Comparison of ENCODE assay signal across 1 cellular context in the genomic region with DNA sequence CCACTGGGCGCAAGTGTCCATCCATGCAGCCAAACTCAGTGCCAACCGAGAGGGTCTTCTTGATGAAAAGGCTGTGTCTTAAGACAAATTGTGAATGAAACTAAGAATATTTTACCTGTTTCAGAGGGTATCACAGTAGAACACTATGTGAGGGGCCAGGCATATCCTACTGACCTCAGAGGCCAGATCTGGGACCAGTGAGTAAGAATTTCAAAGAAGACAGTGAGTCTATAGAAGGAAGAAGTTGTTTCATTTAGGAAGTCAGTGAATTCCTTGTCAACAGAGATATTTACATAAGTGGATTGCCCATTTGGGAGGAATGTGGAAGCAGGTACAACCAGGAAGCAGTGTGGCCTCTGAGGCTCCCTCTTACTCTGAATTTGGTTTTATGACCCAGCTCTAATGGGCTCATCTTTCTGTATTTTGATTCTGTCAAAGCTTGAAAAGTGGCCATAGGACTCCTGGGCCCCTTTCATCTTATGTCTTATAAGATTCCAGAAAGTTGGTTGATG.
TF ChIP-seq lines count a peak whose summit lies in the region.

No MANE protein-coding gene starts in this region.

TF ChIP-seq in HCT116, 20 proteins besides CTCF, POLR2A, EP300 and RAD21:
- TF ChIP-seq ZFX (IDR thresholded peaks at IDR 0.05): no peak
- no peak for TF ChIP-seq FOSL1 (IDR thresholded peaks at IDR 0.05; ENCODE audit: low read depth)
- no peak for TF ChIP-seq CEBPB (IDR thresholded peaks at IDR 0.05; ENCODE audit: low read depth)
- TF ChIP-seq, protein P1, sequence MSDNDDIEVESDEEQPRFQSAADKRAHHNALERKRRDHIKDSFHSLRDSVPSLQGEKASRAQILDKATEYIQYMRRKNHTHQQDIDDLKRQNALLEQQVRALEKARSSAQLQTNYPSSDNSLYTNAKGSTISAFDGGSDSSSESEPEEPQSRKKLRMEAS (IDR thresholded peaks at IDR 0.05): no peak
- TF ChIP-seq SIN3A (IDR thresholded peaks at IDR 0.05; ENCODE audit: low read depth): no peak
- TF ChIP-seq SP1 (IDR thresholded peaks at IDR 0.05; ENCODE audit: low read depth): no peak
- TF ChIP-seq SRF (IDR thresholded peaks at IDR 0.05; ENCODE audit: low read depth): no peak
- no peak for TF ChIP-seq TCF7L2 (IDR thresholded peaks at IDR 0.05; ENCODE audit: borderline replicate concordance, extremely low read depth, insufficient read depth, insufficient read length)
- TF ChIP-seq ZNF274 (IDR thresholded peaks at IDR 0.05; ENCODE audit: low read depth, low read length): no peak
- no peak for TF ChIP-seq EZH2 (IDR thresholded peaks at IDR 0.05)
- no peak for TF ChIP-seq EZH2phosphoT487 (IDR thresholded peaks at IDR 0.05; ENCODE audit: borderline replicate concordance)
- no peak for TF ChIP-seq JUND (IDR thresholded peaks at IDR 0.05)
- no peak for TF ChIP-seq ELF1 (IDR thresholded peaks at IDR 0.05; ENCODE audit: borderline replicate concordance, low read depth)
- TF ChIP-seq, protein P2, sequence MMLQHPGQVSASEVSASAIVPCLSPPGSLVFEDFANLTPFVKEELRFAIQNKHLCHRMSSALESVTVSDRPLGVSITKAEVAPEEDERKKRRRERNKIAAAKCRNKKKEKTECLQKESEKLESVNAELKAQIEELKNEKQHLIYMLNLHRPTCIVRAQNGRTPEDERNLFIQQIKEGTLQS (IDR thresholded peaks at IDR 0.05): no peak
- no peak for TF ChIP-seq CBX3 (IDR thresholded peaks at IDR 0.05; ENCODE audit: low read depth)
- TF ChIP-seq, protein P3, sequence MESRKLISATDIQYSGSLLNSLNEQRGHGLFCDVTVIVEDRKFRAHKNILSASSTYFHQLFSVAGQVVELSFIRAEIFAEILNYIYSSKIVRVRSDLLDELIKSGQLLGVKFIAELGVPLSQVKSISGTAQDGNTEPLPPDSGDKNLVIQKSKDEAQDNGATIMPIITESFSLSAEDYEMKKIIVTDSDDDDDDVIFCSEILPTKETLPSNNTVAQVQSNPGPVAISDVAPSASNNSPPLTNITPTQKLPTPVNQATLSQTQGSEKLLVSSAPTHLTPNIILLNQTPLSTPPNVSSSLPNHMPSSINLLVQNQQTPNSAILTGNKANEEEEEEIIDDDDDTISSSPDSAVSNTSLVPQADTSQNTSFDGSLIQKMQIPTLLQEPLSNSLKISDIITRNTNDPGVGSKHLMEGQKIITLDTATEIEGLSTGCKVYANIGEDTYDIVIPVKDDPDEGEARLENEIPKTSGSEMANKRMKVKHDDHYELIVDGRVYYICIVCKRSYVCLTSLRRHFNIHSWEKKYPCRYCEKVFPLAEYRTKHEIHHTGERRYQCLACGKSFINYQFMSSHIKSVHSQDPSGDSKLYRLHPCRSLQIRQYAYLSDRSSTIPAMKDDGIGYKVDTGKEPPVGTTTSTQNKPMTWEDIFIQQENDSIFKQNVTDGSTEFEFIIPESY (IDR thresholded peaks at IDR 0.05; ENCODE audit: extremely low read depth, insufficient replicate concordance, low read length): no peak
- no peak for TF ChIP-seq EGR1 (IDR thresholded peaks at IDR 0.05; ENCODE audit: low read depth)
- TF ChIP-seq, protein P4, sequence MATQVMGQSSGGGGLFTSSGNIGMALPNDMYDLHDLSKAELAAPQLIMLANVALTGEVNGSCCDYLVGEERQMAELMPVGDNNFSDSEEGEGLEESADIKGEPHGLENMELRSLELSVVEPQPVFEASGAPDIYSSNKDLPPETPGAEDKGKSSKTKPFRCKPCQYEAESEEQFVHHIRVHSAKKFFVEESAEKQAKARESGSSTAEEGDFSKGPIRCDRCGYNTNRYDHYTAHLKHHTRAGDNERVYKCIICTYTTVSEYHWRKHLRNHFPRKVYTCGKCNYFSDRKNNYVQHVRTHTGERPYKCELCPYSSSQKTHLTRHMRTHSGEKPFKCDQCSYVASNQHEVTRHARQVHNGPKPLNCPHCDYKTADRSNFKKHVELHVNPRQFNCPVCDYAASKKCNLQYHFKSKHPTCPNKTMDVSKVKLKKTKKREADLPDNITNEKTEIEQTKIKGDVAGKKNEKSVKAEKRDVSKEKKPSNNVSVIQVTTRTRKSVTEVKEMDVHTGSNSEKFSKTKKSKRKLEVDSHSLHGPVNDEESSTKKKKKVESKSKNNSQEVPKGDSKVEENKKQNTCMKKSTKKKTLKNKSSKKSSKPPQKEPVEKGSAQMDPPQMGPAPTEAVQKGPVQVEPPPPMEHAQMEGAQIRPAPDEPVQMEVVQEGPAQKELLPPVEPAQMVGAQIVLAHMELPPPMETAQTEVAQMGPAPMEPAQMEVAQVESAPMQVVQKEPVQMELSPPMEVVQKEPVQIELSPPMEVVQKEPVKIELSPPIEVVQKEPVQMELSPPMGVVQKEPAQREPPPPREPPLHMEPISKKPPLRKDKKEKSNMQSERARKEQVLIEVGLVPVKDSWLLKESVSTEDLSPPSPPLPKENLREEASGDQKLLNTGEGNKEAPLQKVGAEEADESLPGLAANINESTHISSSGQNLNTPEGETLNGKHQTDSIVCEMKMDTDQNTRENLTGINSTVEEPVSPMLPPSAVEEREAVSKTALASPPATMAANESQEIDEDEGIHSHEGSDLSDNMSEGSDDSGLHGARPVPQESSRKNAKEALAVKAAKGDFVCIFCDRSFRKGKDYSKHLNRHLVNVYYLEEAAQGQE (IDR thresholded peaks at IDR 0.05; ENCODE audit: low read depth): no peak
- TF ChIP-seq YY1 (IDR thresholded peaks at IDR 0.05; ENCODE audit: extremely low read depth, insufficient replicate concordance, low read depth, low read length): no peak
